Comparison of ENCODE assay signal across 15 cellular contexts in genomic region chr1:6547301-6547700, GRCh38. TPM values are rescaled to one million over a fixed set of nuclear protein-coding genes. Genes with fewer than 3 reads are reported as not detected.
DNase-seq lines count a peak whose midpoint lies in the region; ATAC-seq and TF ChIP-seq lines count a peak whose summit lies in the region.
"Had no signal": no experiment of that assay in that cellular context is flagged by ENCODE, and none has a peak within 500 bp of the region (broad histone marks: within the 10 kb centered on the region; RNA-seq: fewer than 3 reads in every experiment).

No MANE protein-coding gene starts in this region.

- no peaks in the 10 kb centered on the region for H3K9me3 ChIP-seq in subcutaneous abdominal adipose tissue (ENCODE audit: control insufficient read depth in 5 of 5, low read length in 5 of 5)
- H3K9me3 ChIP-seq: tibial nerve had no signal

- peaks cover 0 to 31% (median 6%) of the 10 kb centered on the region in 5 donors for H3K4me1 ChIP-seq in subcutaneous abdominal adipose tissue (ENCODE audit: control insufficient read depth in 5 of 5, insufficient read depth in 5 of 5, low read length in 5 of 5)

- peaks cover 32% of the 10 kb centered on the region for H3K4me1 Mint-ChIP-seq in activated naive CD4-positive, alpha-beta T cell treated with anti-CD3 and anti-CD28 coated beads, Interleukin-2, amount 50 U/mL, for 24 hours
- peaks cover 33% of the 10 kb centered on the region for H3K4me1 Mint-ChIP-seq in activated CD4-positive, alpha-beta memory T cell treated with anti-CD3 and anti-CD28 coated beads for 36 hours (ENCODE audit: low read depth)

- H3K36me3 Mint-ChIP-seq in activated naive CD4-positive, alpha-beta T cell treated with anti-CD3 and anti-CD28 coated beads, Interleukin-2, amount 50 U/mL, for 24 hours, result peaks cover 23% of the 10 kb centered on the region
- H3K36me3 Mint-ChIP-seq in activated CD4-positive, alpha-beta memory T cell treated with anti-CD3 and anti-CD28 coated beads for 36 hours, result peaks cover 34% of the 10 kb centered on the region

- CTCF ChIA-PET in activated CD4-positive, alpha-beta memory T cell treated with anti-CD3 and anti-CD28 coated beads for 36 hours (lab: Charles Lee), result no interaction called here

- ATAC-seq in GM19328 (IDR thresholded peaks at IDR 0.05; ENCODE audit: unreplicated experiment), result no peak
- ATAC-seq: activated T-cell treated with anti-CD3 and anti-CD28 coated beads, Interleukin-2, amount 50 U/mL, for 4 hours had no signal

- intact Hi-C loops in activated CD4-positive, alpha-beta memory T cell treated with anti-CD3 and anti-CD28 coated beads for 36 hours (cut with micrococcal nuclease), result no loop called here

- H3K4me3 ChIP-seq in epithelial cell of proximal tubule (ENCODE audit: low read depth, low read length) (no peak overlapping the region), subcutaneous abdominal adipose tissue (ENCODE audit: low read depth in 1 of 5, low read length in 5 of 5) (no peak overlapping the region)
- H3K4me3 ChIP-seq: tibial nerve had no signal

- H3K36me3 ChIP-seq in subcutaneous abdominal adipose tissue (ENCODE audit: control insufficient read depth in 5 of 5, insufficient read depth in 5 of 5, low read length in 5 of 5), result peaks cover 19 to 74% (median 55%) of the 10 kb centered on the region in 5 donors

- H3K4me3 Mint-ChIP-seq in activated naive CD4-positive, alpha-beta T cell treated with anti-CD3 and anti-CD28 coated beads, Interleukin-2, amount 50 U/mL, for 24 hours, result peak overlapping the region; percentile 73
- no peak overlapping the region for H3K4me3 Mint-ChIP-seq in activated CD4-positive, alpha-beta memory T cell treated with anti-CD3 and anti-CD28 coated beads for 36 hours
- H3K4me3 Mint-ChIP-seq: activated T-cell treated with anti-CD3 and anti-CD28 coated beads, Interleukin-2, amount 50 U/mL, for 4 hours; dendritic cell treated with granulocyte-macrophage colony-stimulating factor and Interleukin-4, amounts not matched to agents 40 ng/mL and 50 ng/mL, for 4 days had no signal

- peak overlapping the region; percentile 18 for H3K27ac ChIP-seq in subcutaneous abdominal adipose tissue (ENCODE audit: low read depth, low read length)
- H3K27ac ChIP-seq: tibial nerve had no signal

- DNase-seq in activated naive CD4-positive, alpha-beta T cell treated with Interleukin-2 at 50 U/mL for 16 hours, result no peak
- DNase-seq in activated CD4-positive, alpha-beta memory T cell treated with anti-CD3 and anti-CD28 coated beads for 36 hours, result no peak
- DNase-seq in epithelial cell of proximal tubule (ENCODE audit: low read depth), result no peak
- no peak for DNase-seq in T1000 (lab: John Stamatoyannopoulos, UW)
- no peak for DNase-seq in stimulated activated CD4-positive, alpha-beta T cell treated with anti-CD3 and anti-CD28 coated beads, Interleukin-2, amount 100 ng/mL, for 24 hours
- DNase-seq: activated T-cell treated with anti-CD3 and anti-CD28 coated beads, Interleukin-2, amount 50 U/mL, for 4 hours; C1 segment of cervical spinal cord; NCI-H2081 treated with DMSO at 0.1 percent for 48 hours had no signal

- POLR2A ChIA-PET in activated CD4-positive, alpha-beta memory T cell treated with anti-CD3 and anti-CD28 coated beads for 36 hours (lab: Charles Lee), result no interaction called here

- H3K9me3 Mint-ChIP-seq in activated naive CD4-positive, alpha-beta T cell treated with anti-CD3 and anti-CD28 coated beads, Interleukin-2, amount 50 U/mL, for 24 hours, result no peaks in the 10 kb centered on the region
- H3K9me3 Mint-ChIP-seq in activated CD4-positive, alpha-beta memory T cell treated with anti-CD3 and anti-CD28 coated beads for 36 hours, result no peaks in the 10 kb centered on the region
- H3K9me3 Mint-ChIP-seq: activated T-cell treated with anti-CD3 and anti-CD28 coated beads, Interleukin-2, amount 50 U/mL, for 4 hours; dendritic cell treated with granulocyte-macrophage colony-stimulating factor and Interleukin-4, amounts not matched to agents 40 ng/mL and 50 ng/mL, for 4 days had no signal

- H3K9ac ChIP-seq in subcutaneous abdominal adipose tissue (ENCODE audit: low read length in 5 of 5), result no peak overlapping the region

- H3K27ac Mint-ChIP-seq in activated naive CD4-positive, alpha-beta T cell treated with anti-CD3 and anti-CD28 coated beads, Interleukin-2, amount 50 U/mL, for 24 hours, result peak overlapping the region; percentile 97
- H3K27ac Mint-ChIP-seq in activated CD4-positive, alpha-beta memory T cell treated with anti-CD3 and anti-CD28 coated beads for 36 hours, result peak overlapping the region; percentile 83
- H3K27ac Mint-ChIP-seq: dendritic cell treated with granulocyte-macrophage colony-stimulating factor and Interleukin-4, amounts not matched to agents 40 ng/mL and 50 ng/mL, for 4 days had no signal

- no peaks in the 10 kb centered on the region for H3K27me3 Mint-ChIP-seq in activated naive CD4-positive, alpha-beta T cell treated with anti-CD3 and anti-CD28 coated beads, Interleukin-2, amount 50 U/mL, for 24 hours
- no peaks in the 10 kb centered on the region for H3K27me3 Mint-ChIP-seq in activated CD4-positive, alpha-beta memory T cell treated with anti-CD3 and anti-CD28 coated beads for 36 hours
- H3K27me3 Mint-ChIP-seq: dendritic cell treated with granulocyte-macrophage colony-stimulating factor and Interleukin-4, amounts not matched to agents 40 ng/mL and 50 ng/mL, for 4 days had no signal

- no peaks in the 10 kb centered on the region for H3K27me3 ChIP-seq in subcutaneous abdominal adipose tissue (ENCODE audit: control insufficient read depth in 5 of 5, insufficient read depth in 4 of 5, low read length in 5 of 5)
- H3K27me3 ChIP-seq: tibial nerve had no signal

- peak; percentile 27 for TF ChIP-seq CTCF in epithelial cell of proximal tubule (conservative IDR thresholded peaks at IDR 0.05; ENCODE audit: low read depth, low read length)

RNA-seq across cellular contexts. Expression of gene NOL9, which starts 7.0 kb away (rescaled TPM):
- total RNA-seq in activated CD4-positive, alpha-beta memory T cell treated with anti-CD3 and anti-CD28 coated beads for 36 hours, result 10 to 100 TPM; 29.8 to 32.5 TPM
- 18.5 and 24.7 TPM in 2 replicates for total RNA-seq in epithelial cell of proximal tubule

RNA-seq across cellular contexts. Expression of gene TAS1R1, which starts 7.8 kb away (rescaled TPM):
- total RNA-seq in activated CD4-positive, alpha-beta memory T cell treated with anti-CD3 and anti-CD28 coated beads for 36 hours, result not detected
- not detected in 2 replicates for total RNA-seq in epithelial cell of proximal tubule
- total RNA-seq: activated T-cell treated with anti-CD3 and anti-CD28 coated beads, Interleukin-2, amount 50 U/mL, for 4 hours; mesenteric fat pad; pulmonary artery endothelial cell had no signal

RNA-seq across cellular contexts. Expression of gene ZBTB48, which starts 32.5 kb away (rescaled TPM):
- total RNA-seq in activated CD4-positive, alpha-beta memory T cell treated with anti-CD3 and anti-CD28 coated beads for 36 hours, result 10 to 100 TPM; 24.6 to 28.1 TPM
- total RNA-seq in epithelial cell of proximal tubule, result 5.7 and 14.2 TPM in 2 replicates

RNA-seq across cellular contexts. Expression of gene KLHL21, which starts 55.4 kb away (rescaled TPM):
- total RNA-seq in activated CD4-positive, alpha-beta memory T cell treated with anti-CD3 and anti-CD28 coated beads for 36 hours, result 10 to 100 TPM; 18.1 to 19.4 TPM
- 28.1 and 40.1 TPM in 2 replicates for total RNA-seq in epithelial cell of proximal tubule

RNA-seq across cellular contexts. Expression of gene PLEKHG5, which starts 55.8 kb away (rescaled TPM):
- 1 to 10 TPM; 2.1 to 2.2 TPM for total RNA-seq in activated CD4-positive, alpha-beta memory T cell treated with anti-CD3 and anti-CD28 coated beads for 36 hours
- total RNA-seq in epithelial cell of proximal tubule, result 17.4 and 23.3 TPM in 2 replicates
